ENCODE assay signal across 1 cellular context in the genomic region with DNA sequence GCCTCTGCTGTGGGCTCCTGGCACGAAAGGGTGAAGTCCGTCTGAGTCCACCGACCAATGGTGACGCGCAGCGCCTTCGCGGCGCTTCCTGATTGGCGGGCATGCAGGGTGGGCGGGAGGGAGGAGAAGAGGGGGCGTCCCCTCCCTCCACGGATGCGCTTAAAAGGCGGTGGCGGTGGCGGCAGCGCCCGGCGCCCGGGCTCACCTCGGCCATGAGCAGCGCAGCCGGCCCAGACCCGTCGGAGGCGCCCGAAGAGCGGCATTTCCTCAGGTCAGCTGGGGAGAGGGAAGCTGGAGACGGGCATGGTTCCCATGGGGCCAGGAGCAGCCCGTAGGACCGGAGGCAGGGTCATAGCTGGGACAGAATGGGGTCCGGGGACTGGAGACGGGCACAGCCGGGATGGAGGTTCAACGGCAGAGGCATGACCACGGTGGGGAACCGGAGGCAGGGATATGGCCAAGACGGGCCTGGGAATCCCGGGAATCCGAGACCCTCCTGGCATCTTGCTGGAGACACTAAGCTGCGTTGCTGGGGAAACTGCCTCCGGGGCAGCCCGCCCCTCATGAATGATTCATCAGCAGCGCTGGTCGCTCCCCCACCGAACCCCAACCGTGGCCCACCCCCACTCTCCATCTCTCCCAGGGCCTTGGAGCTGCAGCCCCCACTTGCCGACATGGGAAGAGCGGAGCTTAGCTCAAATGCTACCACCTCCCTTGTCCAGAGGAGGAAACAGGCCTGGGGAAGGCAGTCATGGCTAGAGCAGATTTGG.
TF ChIP-seq lines count a peak whose summit lies in the region.

A gene with protein sequence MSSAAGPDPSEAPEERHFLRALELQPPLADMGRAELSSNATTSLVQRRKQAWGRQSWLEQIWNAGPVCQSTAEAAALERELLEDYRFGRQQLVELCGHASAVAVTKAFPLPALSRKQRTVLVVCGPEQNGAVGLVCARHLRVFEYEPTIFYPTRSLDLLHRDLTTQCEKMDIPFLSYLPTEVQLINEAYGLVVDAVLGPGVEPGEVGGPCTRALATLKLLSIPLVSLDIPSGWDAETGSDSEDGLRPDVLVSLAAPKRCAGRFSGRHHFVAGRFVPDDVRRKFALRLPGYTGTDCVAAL (plus strand): TSS at position 191 of the 770 bp plus-strand sequence. CDS start 22 bp downstream, at position 213.

TF ChIP-seq in IMR-90, 13 proteins besides CTCF, POLR2A, EP300 and RAD21 (continued from another document):
- TF ChIP-seq, protein P1, sequence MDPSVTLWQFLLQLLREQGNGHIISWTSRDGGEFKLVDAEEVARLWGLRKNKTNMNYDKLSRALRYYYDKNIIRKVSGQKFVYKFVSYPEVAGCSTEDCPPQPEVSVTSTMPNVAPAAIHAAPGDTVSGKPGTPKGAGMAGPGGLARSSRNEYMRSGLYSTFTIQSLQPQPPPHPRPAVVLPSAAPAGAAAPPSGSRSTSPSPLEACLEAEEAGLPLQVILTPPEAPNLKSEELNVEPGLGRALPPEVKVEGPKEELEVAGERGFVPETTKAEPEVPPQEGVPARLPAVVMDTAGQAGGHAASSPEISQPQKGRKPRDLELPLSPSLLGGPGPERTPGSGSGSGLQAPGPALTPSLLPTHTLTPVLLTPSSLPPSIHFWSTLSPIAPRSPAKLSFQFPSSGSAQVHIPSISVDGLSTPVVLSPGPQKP (IDR thresholded peaks at IDR 0.05; ENCODE audit: borderline replicate concordance, low read depth, low read length), result no peak
- TF ChIP-seq MAZ (IDR thresholded peaks at IDR 0.05; ENCODE audit: borderline replicate concordance, low read depth, low read length) (no peak), MXI1 (IDR thresholded peaks at IDR 0.05; ENCODE audit: borderline replicate concordance, low read depth, low read length) (no peak)
TF ChIP-seq in IMR-90: peak in this region for 0.
